In the genomic region with DNA sequence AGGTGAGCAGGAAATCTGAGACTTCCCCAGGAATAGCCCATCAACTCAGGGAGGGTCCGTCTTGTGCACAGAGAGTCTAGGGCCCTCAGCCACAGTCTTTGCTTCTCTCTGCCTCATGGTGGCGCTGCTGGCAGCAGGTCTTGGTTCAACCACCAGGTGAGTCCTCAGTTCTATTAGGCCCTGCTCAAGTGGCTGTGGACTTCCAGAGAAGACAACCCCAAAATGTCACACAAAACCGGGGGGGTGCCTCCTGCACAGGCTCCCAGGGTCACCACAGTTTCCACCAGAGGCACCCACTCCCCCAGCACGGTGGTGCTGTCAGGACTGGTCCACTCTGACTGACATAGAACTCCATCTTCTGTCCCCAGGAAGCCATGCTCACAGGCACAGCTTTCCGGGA, we compare ENCODE assay signal across 12 cellular contexts. TPM values are rescaled to one million over a fixed set of nuclear protein-coding genes. Genes with fewer than 3 reads are reported as not detected.
A peak's percentile ranks its signal among the peaks of the same experiment; 100 is the strongest.
DNase-seq lines count a peak whose midpoint lies in the region; FAIRE-seq and TF ChIP-seq lines count a peak whose summit lies in the region.
"Had no signal": no experiment of that assay in that cellular context is flagged by ENCODE, and none has a peak within 500 bp of the region (broad histone marks: within the 10 kb centered on the region; RNA-seq: fewer than 3 reads in every experiment).

No MANE protein-coding gene starts in this region.

- DNase-seq in A673 (ENCODE audit: low spot score) (no peak), GM12864 (ENCODE audit: low read depth) (no peak), SW480 (ENCODE audit: low spot score) (peak; percentile 30), kidney (no peak), NCI-H2029 treated with DMSO at 0.1 percent for 48 hours (lab: John Stamatoyannopoulos, UW) (no peak), DMS153 (lab: John Stamatoyannopoulos, UW) (no peak), NCI-H1436 (lab: John Stamatoyannopoulos, UW) (no peak), RWPE1 (ENCODE audit: low spot score) (no peak)
- DNase-seq: NCI-H510A; stimulated activated CD4-positive, alpha-beta T cell treated with anti-CD3 and anti-CD28 coated beads, Interleukin-4, amount 100 ng/mL, for 1 hour had no signal

- no peaks in the 10 kb centered on the region for H3K9me3 ChIP-seq in A673 (ENCODE audit: low read depth, low read length, poor library complexity, severe bottlenecking)
- peaks cover 0 to 5% of the 10 kb centered on the region in 2 donors for H3K9me3 ChIP-seq in kidney (ENCODE audit: control insufficient read depth in 1 of 2, low read length in 2 of 2)

- intact Hi-C loops in A673 (cut with micrococcal nuclease; ENCODE audit: unreplicated experiment) (no loop called here), kidney (cut with DNase I) (no loop called here)

- H3K36me3 ChIP-seq in A673 (ENCODE audit: insufficient read depth, low read length, poor library complexity, severe bottlenecking) (no peaks in the 10 kb centered on the region), kidney (ENCODE audit: control insufficient read depth in 1 of 2, insufficient read depth in 2 of 2, low read length in 2 of 2) (no peaks in the 10 kb centered on the region)

- H3K4me3 ChIP-seq in A673 (ENCODE audit: low read depth, low read length, poor library complexity, severe bottlenecking) = no peak overlapping the region
- no peak overlapping the region for H3K4me3 ChIP-seq in GM12864 (ENCODE audit: low read depth, low read length)
- no peak overlapping the region for H3K4me3 ChIP-seq in kidney (ENCODE audit: low read length in 2 of 2)

- TF ChIP-seq CTCF in A673 (conservative IDR thresholded peaks at IDR 0.05; ENCODE audit: low read depth, low read length) = peak; percentile 51
- TF ChIP-seq CTCF in GM12864 (IDR thresholded peaks at IDR 0.05; ENCODE audit: low read depth, low read length, missing control alignments) = peak; percentile 64
- TF ChIP-seq CTCF in kidney (IDR thresholded peaks at IDR 0.05; ENCODE audit: borderline replicate concordance, extremely low read depth, insufficient read depth) = peak; percentile 29
- no peak for TF ChIP-seq CTCF in RWPE1 (conservative IDR thresholded peaks at IDR 0.05; ENCODE audit: low read depth)

- H3K4me1 ChIP-seq in A673 (ENCODE audit: insufficient read depth, low read length, poor library complexity, severe bottlenecking) = no peaks in the 10 kb centered on the region
- H3K4me1 ChIP-seq in kidney (ENCODE audit: control insufficient read depth in 1 of 2, insufficient read depth in 1 of 2, low read depth in 1 of 2, low read length in 2 of 2) = no peaks in the 10 kb centered on the region

- FAIRE-seq in kidney (lab: Jason Lieb, UNC) = no peak

- no peak overlapping the region for H3K9ac ChIP-seq in kidney (ENCODE audit: low read length in 2 of 2)

- no peak overlapping the region for H3K27ac ChIP-seq in A673 (ENCODE audit: low read depth, low read length, poor library complexity, severe bottlenecking)
- no peak overlapping the region for H3K27ac ChIP-seq in kidney (ENCODE audit: low read depth in 2 of 2, low read length in 2 of 2)
- H3K27ac ChIP-seq in RWPE1 = no peak overlapping the region
- H3K27ac ChIP-seq: HL-60 had no signal

- BruUV-seq in A673 (replicated peaks; lab: Mats Ljungman, UMichigan) = no TSS peak

- CTCF ChIA-PET in A673 (lab: Charles Lee) = no interaction called here
- CTCF ChIA-PET in RWPE1 (lab: Yijun Ruan, JAX) = no interaction called here

- POLR2A ChIA-PET in A673 (lab: Charles Lee; ENCODE audit: low non-redundant PET) = no interaction called here
- POLR2A ChIA-PET in RWPE1 (lab: Yijun Ruan, JAX; ENCODE audit: low non-redundant PET) = no interaction called here

- no peaks in the 10 kb centered on the region for H3K27me3 ChIP-seq in A673 (replicated peaks; ENCODE audit: insufficient read depth, low read depth, low read length, poor library complexity)

RNA-seq across cellular contexts. Expression of a gene that starts 2.4 kb away (rescaled TPM):
- total RNA-seq in A673 (2021) = not detected in 2 replicates
- total RNA-seq in kidney = not detected
- not detected for polyA plus RNA-seq in kidney (ENCODE audit: insufficient read depth, low read depth, low replicate concordance)
- total RNA-seq: mesothelial cell of epicardium had no signal

RNA-seq across cellular contexts. Expression of a gene that starts 11.1 kb away (rescaled TPM):
- total RNA-seq in A673 (2021) (not detected in 2 replicates), kidney (not detected)
- not detected for polyA plus RNA-seq in kidney (ENCODE audit: insufficient read depth, low read depth, low replicate concordance)
- total RNA-seq: mesothelial cell of epicardium had no signal

RNA-seq across cellular contexts. Expression of a gene that starts 13.3 kb away (rescaled TPM):
- total RNA-seq in A673 (2021) = 9.0 and 9.8 TPM in 2 replicates
- 7.0 TPM for total RNA-seq in kidney
- 4.8 TPM for polyA plus RNA-seq in kidney (ENCODE audit: insufficient read depth, low read depth, low replicate concordance)

RNA-seq across cellular contexts. Expression of a gene that starts 13.4 kb away (rescaled TPM):
- total RNA-seq in A673 (2021) (60.8 and 62.1 TPM in 2 replicates), kidney (79.2 TPM)
- 78.3 TPM for polyA plus RNA-seq in kidney (ENCODE audit: insufficient read depth, low read depth, low replicate concordance)

RNA-seq across cellular contexts. Expression of a gene that starts 16.9 kb away (rescaled TPM):
- total RNA-seq in A673 (2021) = not detected in 2 replicates
- total RNA-seq in kidney = not detected
- not detected for polyA plus RNA-seq in kidney (ENCODE audit: insufficient read depth, low read depth, low replicate concordance)
- total RNA-seq: mesothelial cell of epicardium had no signal
